1 cellular context compared by ENCODE assay signal in genomic region chr17:81870155-81870977, GRCh38.
TF ChIP-seq lines count a peak whose summit lies in the region.

No MANE protein-coding gene starts in this region.

TF ChIP-seq in HepG2, 621 proteins besides CTCF, POLR2A, EP300 and RAD21 (continued from another document and continues in another):
- TF ChIP-seq SALL1 (CRISPR knock-in tag; IDR thresholded peaks at IDR 0.05) (peak; percentile 39), ZNF720 (CRISPR knock-in tag; IDR thresholded peaks at IDR 0.05) (no peak), ZNF263 (CRISPR knock-in tag; IDR thresholded peaks at IDR 0.05) (0 out of 2 replicates have a peak, but pooled peaks have one; percentile 15), MBD4 (IDR thresholded peaks at IDR 0.05; ENCODE audit: borderline replicate concordance, low read length) (no peak), ATF1 (CRISPR knock-in tag; IDR thresholded peaks at IDR 0.05) (no peak), FOXM1 (CRISPR knock-in tag; IDR thresholded peaks at IDR 0.05) (no peak), YEATS4 (CRISPR knock-in tag; IDR thresholded peaks at IDR 0.05; ENCODE audit: borderline replicate concordance) (no peak), SRSF4 (IDR thresholded peaks at IDR 0.05; ENCODE audit: low read depth, low read length, poor library complexity, severe bottlenecking) (no peak), ELF1 (CRISPR knock-in tag; IDR thresholded peaks at IDR 0.05) (no peak), ZSCAN22 (CRISPR knock-in tag; IDR thresholded peaks at IDR 0.05) (no peak), ZMYM3 (CRISPR knock-in tag; IDR thresholded peaks at IDR 0.05) (no peak), MTA1 (CRISPR knock-in tag; IDR thresholded peaks at IDR 0.05; ENCODE audit: borderline replicate concordance) (no peak), IRF2 (CRISPR knock-in tag; IDR thresholded peaks at IDR 0.05) (no peak), ZNF766 (CRISPR knock-in tag; IDR thresholded peaks at IDR 0.05; ENCODE audit: borderline replicate concordance) (0 out of 2 replicates have a peak, but pooled peaks have one; percentile 55), MIXL1 (CRISPR knock-in tag; IDR thresholded peaks at IDR 0.05) (no peak), NFKB2 (CRISPR knock-in tag; IDR thresholded peaks at IDR 0.05; ENCODE audit: borderline replicate concordance) (peak; percentile 69), ZNF704 (CRISPR knock-in tag; IDR thresholded peaks at IDR 0.05; ENCODE audit: borderline replicate concordance) (0 out of 2 replicates have a peak, but pooled peaks have one; percentile 80), ZBED4 (CRISPR knock-in tag; IDR thresholded peaks at IDR 0.05; ENCODE audit: borderline replicate concordance) (no peak), ISX (CRISPR knock-in tag; conservative IDR thresholded peaks at IDR 0.05) (no peak), ZFX (CRISPR knock-in tag; IDR thresholded peaks at IDR 0.05; ENCODE audit: low read depth) (peak; percentile 57), POLR2AphosphoS5 (IDR thresholded peaks at IDR 0.05; ENCODE audit: low read depth, low read length) (peak; percentile 26; the same call in 1 of the 2 replicates), ZNF251 (CRISPR knock-in tag; IDR thresholded peaks at IDR 0.05) (peak; percentile 41; the same call in 1 of the 2 replicates), ZBTB43 (CRISPR knock-in tag; conservative IDR thresholded peaks at IDR 0.05) (peak; percentile 45; the same call in 1 of the 2 replicates), PTBP1 (IDR thresholded peaks at IDR 0.05; ENCODE audit: low read depth, low read length, poor library complexity, severe bottlenecking) (no peak), SAFB2 (CRISPR knock-in tag; IDR thresholded peaks at IDR 0.05; ENCODE audit: borderline replicate concordance, low read depth) (no peak; the same call in 1 of the 2 replicates), ZNF552 (CRISPR knock-in tag; IDR thresholded peaks at IDR 0.05; ENCODE audit: borderline replicate concordance) (no peak), CBX2 (IDR thresholded peaks at IDR 0.05; ENCODE audit: low read depth, low read length) (no peak), CBX2 (CRISPR knock-in tag; IDR thresholded peaks at IDR 0.05; ENCODE audit: low read depth) (no peak), ZNF589 (CRISPR knock-in tag; conservative IDR thresholded peaks at IDR 0.05) (no peak), HOXA5 (CRISPR knock-in tag; IDR thresholded peaks at IDR 0.05) (peak; percentile 47; the same call in 1 of the 2 replicates), DR1 (CRISPR knock-in tag; IDR thresholded peaks at IDR 0.05) (no peak), TCF12 (IDR thresholded peaks at IDR 0.05) (no peak), TCF12 (CRISPR knock-in tag; IDR thresholded peaks at IDR 0.05) (no peak; the same call in 1 of the 2 replicates), KMT2B (CRISPR knock-in tag; IDR thresholded peaks at IDR 0.05) (no peak), NCOA2 (CRISPR knock-in tag; IDR thresholded peaks at IDR 0.05) (0 out of 2 replicates have a peak, but pooled peaks have one; percentile 7), NAIF1 (CRISPR knock-in tag; IDR thresholded peaks at IDR 0.05; ENCODE audit: borderline replicate concordance) (no peak), ZBTB7A (CRISPR knock-in tag; IDR thresholded peaks at IDR 0.05) (no peak), PLSCR1 (CRISPR knock-in tag; IDR thresholded peaks at IDR 0.05; ENCODE audit: borderline replicate concordance) (no peak), ARID3A (IDR thresholded peaks at IDR 0.05; ENCODE audit: low read depth, low read length) (no peak), MED1 (CRISPR knock-in tag; IDR thresholded peaks at IDR 0.05) (no peak; the same call in 1 of the 2 replicates), NFIC (IDR thresholded peaks at IDR 0.05; ENCODE audit: low read length) (no peak)
- TF ChIP-seq, protein P1, sequence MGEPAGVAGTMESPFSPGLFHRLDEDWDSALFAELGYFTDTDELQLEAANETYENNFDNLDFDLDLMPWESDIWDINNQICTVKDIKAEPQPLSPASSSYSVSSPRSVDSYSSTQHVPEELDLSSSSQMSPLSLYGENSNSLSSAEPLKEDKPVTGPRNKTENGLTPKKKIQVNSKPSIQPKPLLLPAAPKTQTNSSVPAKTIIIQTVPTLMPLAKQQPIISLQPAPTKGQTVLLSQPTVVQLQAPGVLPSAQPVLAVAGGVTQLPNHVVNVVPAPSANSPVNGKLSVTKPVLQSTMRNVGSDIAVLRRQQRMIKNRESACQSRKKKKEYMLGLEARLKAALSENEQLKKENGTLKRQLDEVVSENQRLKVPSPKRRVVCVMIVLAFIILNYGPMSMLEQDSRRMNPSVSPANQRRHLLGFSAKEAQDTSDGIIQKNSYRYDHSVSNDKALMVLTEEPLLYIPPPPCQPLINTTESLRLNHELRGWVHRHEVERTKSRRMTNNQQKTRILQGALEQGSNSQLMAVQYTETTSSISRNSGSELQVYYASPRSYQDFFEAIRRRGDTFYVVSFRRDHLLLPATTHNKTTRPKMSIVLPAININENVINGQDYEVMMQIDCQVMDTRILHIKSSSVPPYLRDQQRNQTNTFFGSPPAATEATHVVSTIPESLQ (CRISPR knock-in tag; conservative IDR thresholded peaks at IDR 0.05), result no peak
- TF ChIP-seq, protein P2, sequence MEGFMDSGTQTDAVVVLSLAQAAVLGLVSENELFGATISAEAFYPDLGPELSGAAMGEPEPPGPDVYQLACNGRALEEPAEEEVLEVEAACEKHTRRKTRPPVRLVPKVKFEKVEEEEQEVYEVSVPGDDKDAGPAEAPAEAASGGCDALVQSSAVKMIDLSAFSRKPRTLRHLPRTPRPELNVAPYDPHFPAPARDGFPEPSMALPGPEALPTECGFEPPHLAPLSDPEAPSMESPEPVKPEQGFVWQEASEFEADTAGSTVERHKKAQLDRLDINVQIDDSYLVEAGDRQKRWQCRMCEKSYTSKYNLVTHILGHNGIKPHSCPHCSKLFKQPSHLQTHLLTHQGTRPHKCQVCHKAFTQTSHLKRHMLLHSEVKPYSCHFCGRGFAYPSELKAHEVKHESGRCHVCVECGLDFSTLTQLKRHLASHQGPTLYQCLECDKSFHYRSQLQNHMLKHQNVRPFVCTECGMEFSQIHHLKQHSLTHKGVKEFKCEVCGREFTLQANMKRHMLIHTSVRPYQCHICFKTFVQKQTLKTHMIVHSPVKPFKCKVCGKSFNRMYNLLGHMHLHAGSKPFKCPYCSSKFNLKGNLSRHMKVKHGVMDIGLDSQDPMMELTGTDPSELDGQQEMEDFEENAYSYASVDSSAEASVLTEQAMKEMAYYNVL (CRISPR knock-in tag; IDR thresholded peaks at IDR 0.05; ENCODE audit: borderline replicate concordance), result no peak
- TF ChIP-seq, protein P3, sequence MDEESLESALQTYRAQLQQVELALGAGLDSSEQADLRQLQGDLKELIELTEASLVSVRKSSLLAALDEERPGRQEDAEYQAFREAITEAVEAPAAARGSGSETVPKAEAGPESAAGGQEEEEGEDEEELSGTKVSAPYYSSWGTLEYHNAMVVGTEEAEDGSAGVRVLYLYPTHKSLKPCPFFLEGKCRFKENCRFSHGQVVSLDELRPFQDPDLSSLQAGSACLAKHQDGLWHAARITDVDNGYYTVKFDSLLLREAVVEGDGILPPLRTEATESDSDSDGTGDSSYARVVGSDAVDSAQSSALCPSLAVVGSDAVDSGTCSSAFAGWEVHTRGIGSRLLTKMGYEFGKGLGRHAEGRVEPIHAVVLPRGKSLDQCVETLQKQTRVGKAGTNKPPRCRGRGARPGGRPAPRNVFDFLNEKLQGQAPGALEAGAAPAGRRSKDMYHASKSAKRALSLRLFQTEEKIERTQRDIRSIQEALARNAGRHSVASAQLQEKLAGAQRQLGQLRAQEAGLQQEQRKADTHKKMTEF (CRISPR knock-in tag; IDR thresholded peaks at IDR 0.05), result 0 out of 2 replicates have a peak, but pooled peaks have one; percentile 39
- TF ChIP-seq, protein P4, sequence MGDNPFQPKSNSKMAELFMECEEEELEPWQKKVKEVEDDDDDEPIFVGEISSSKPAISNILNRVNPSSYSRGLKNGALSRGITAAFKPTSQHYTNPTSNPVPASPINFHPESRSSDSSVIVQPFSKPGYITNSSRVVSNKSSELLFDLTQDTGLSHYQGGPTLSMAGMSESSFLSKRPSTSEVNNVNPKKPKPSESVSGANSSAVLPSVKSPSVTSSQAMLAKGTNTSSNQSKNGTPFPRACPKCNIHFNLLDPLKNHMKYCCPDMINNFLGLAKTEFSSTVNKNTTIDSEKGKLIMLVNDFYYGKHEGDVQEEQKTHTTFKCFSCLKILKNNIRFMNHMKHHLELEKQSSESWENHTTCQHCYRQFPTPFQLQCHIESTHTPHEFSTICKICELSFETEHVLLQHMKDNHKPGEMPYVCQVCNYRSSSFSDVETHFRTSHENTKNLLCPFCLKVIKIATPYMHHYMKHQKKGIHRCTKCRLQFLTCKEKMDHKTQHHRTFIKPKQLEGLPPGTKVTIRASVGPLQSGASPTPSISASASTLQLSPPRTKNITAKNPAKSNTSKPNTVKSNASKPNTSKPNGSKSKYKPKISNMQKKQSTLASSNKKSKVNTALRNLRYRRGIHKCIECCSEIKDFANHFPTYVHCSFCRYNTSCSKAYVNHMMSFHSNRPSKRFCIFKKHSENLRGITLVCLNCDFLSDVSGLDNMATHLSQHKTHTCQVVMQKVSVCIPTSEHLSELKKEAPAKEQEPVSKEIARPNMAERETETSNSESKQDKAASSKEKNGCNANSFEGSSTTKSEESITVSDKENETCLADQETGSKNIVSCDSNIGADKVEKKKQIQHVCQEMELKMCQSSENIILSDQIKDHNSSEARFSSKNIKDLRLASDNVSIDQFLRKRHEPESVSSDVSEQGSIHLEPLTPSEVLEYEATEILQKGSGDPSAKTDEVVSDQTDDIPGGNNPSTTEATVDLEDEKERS (CRISPR knock-in tag; IDR thresholded peaks at IDR 0.05), result no peak
